In genomic region chr5:115939059-115939458, GRCh38 we compare ENCODE assay signal across 17 cellular contexts. TPM values are rescaled to one million over a fixed set of nuclear protein-coding genes. Genes with fewer than 3 reads are reported as not detected.
DNase-seq lines count a peak whose midpoint lies in the region; TF ChIP-seq lines count a peak whose summit lies in the region.
"Had no signal": no experiment of that assay in that cellular context is flagged by ENCODE, and none has a peak within 500 bp of the region (broad histone marks: within the 10 kb centered on the region; RNA-seq: fewer than 3 reads in every experiment).

No MANE protein-coding gene starts in this region.

- H3K9ac ChIP-seq in SK-N-MC (ENCODE audit: insufficient read length) (no peak overlapping the region), mesendoderm (ENCODE audit: low read length) (no peak overlapping the region)

- no peaks in the 10 kb centered on the region for H3K4me1 ChIP-seq in mesendoderm (ENCODE audit: control insufficient read depth, low read depth, low read length)

- 0 out of 2 replicates have a peak overlapping the region, but pooled peaks have one; percentile 12 for H3K4me3 ChIP-seq in SK-N-MC
- no peak overlapping the region for H3K4me3 ChIP-seq in mesendoderm (ENCODE audit: low read length)

- no peaks in the 10 kb centered on the region for H3K79me2 ChIP-seq in mesendoderm (ENCODE audit: control insufficient read depth, insufficient read depth, low read length)

- DNase-seq in EH (ENCODE audit: low read depth), result peak; percentile 55
- no peak for DNase-seq in HFFc6
- DNase-seq in SK-N-MC (ENCODE audit: low read depth, low spot score), result no peak
- DNase-seq in mesendoderm, result peak; percentile 67
- no peak for DNase-seq in GM19238 (ENCODE audit: insufficient read length, low spot score)
- DNase-seq in NCI-H1694 treated with DMSO at 0.1 percent for 48 hours (lab: John Stamatoyannopoulos, UW), result no peak
- no peak for DNase-seq in NCI-H510A treated with DMSO at 0.1 percent for 48 hours (lab: John Stamatoyannopoulos, UW)
- no peak for DNase-seq in nucleus accumbens (lab: John Stamatoyannopoulos, UW)
- DNase-seq: ACHN; Calu3; CD4-positive, CD25-positive, alpha-beta regulatory T cell; DMS79; GF-D8; Karpas-422; NCI-H2029; NCI-H526 had no signal

- H3K27ac Mint-ChIP-seq in HFFc6, result peak overlapping the region; percentile 44; the same call in 1 of the 2 replicates
- H3K27ac Mint-ChIP-seq: CD4-positive, CD25-positive, alpha-beta regulatory T cell had no signal

- H3K27me3 Mint-ChIP-seq in HFFc6 (ENCODE audit: insufficient read depth), result no peaks in the 10 kb centered on the region; the same call in 1 of the 2 replicates

- TF ChIP-seq CTCF in HFFc6 (IDR thresholded peaks at IDR 0.05), result no peak

- no peak overlapping the region for H3K23ac ChIP-seq in mesendoderm (ENCODE audit: low read length)

- no peak overlapping the region for H3K18ac ChIP-seq in mesendoderm (ENCODE audit: low read length)

- no peak overlapping the region for H2BK5ac ChIP-seq in mesendoderm (ENCODE audit: low read length)

- peaks cover 10% of the 10 kb centered on the region for H3K9me3 Mint-ChIP-seq in HFFc6

- no peak overlapping the region for H3K27ac ChIP-seq in SK-N-MC
- H3K27ac ChIP-seq in mesendoderm (ENCODE audit: low read depth, low read length), result no peak overlapping the region

- H3K4ac ChIP-seq in mesendoderm (ENCODE audit: low read depth, low read length), result no peak overlapping the region

- H3K36me3 Mint-ChIP-seq in HFFc6 (ENCODE audit: low read depth), result peaks cover 5% of the 10 kb centered on the region
- H3K36me3 Mint-ChIP-seq: CD4-positive, CD25-positive, alpha-beta regulatory T cell had no signal

- no peak overlapping the region for H4K8ac ChIP-seq in mesendoderm (ENCODE audit: low read depth, low read length)

- H3K56ac ChIP-seq in mesendoderm (ENCODE audit: low read length), result no peak overlapping the region

- H2BK120ac ChIP-seq in mesendoderm (ENCODE audit: low read depth, low read length), result no peak overlapping the region

- H3K27me3 ChIP-seq in mesendoderm (ENCODE audit: insufficient read depth, low read length, poor library complexity), result no peaks in the 10 kb centered on the region

- no CpG with 5 or more reads among the region's 4 CpGs for WGBS in mesendoderm (ENCODE audit: extremely low coverage, insufficient coverage, low lambda C conversion rate)

- no peaks in the 10 kb centered on the region for H3K36me3 ChIP-seq in SK-N-MC (ENCODE audit: insufficient read depth, low read length)
- no peaks in the 10 kb centered on the region for H3K36me3 ChIP-seq in mesendoderm (ENCODE audit: control insufficient read depth, insufficient read depth, low read length)

- H3K4me2 ChIP-seq in mesendoderm (ENCODE audit: low read length), result no peak overlapping the region

- no peak overlapping the region for H4K5ac ChIP-seq in mesendoderm (ENCODE audit: low read length)

- H3K9me3 ChIP-seq in SK-N-MC (ENCODE audit: low read depth, low read length), result no peaks in the 10 kb centered on the region

- no peak overlapping the region for H3K4me3 Mint-ChIP-seq in HFFc6
- H3K4me3 Mint-ChIP-seq: CD4-positive, CD25-positive, alpha-beta regulatory T cell had no signal

- peaks cover 35% of the 10 kb centered on the region for H3K4me1 Mint-ChIP-seq in HFFc6 (ENCODE audit: low read depth)
- H3K4me1 Mint-ChIP-seq: CD4-positive, CD25-positive, alpha-beta regulatory T cell had no signal

- no peak overlapping the region for H2BK15ac ChIP-seq in mesendoderm (replicated peaks; ENCODE audit: low read depth)

- H3K79me1 ChIP-seq in mesendoderm (ENCODE audit: low read length), result no peaks in the 10 kb centered on the region

- no peak overlapping the region for H2AK5ac ChIP-seq in mesendoderm (ENCODE audit: low read length)

RNA-seq across cellular contexts. Expression of gene LVRN, which starts 23.2 kb away (rescaled TPM):
- under 1 TPM in 4 of 6 experiments, not detected in 2; 0.07 to 0.41 (median 0.16) TPM for total RNA-seq in HFFc6 (2021; fragmentation: NEBNext Ultra II Directional; extraction: Animal tissue kit (Norgen Biotek cat#: 25700))
- polyA plus RNA-seq in mesendoderm (2013, experiment 1 of 2), result 0.17 TPM
- 0.03 TPM for polyA plus RNA-seq in mesendoderm (2013, experiment 2 of 2)
- total RNA-seq: CD4-positive, CD25-positive, alpha-beta regulatory T cell; H4 had no signal
- polyA plus RNA-seq: CD4-positive, CD25-positive, alpha-beta regulatory T cell had no signal

Comparison
In these comparisons a context has a peak if more than half of its experiments do, and no peak if none do; other contexts are left out.
1. DNase-seq: peak in EH (single experiment) and mesendoderm (single experiment); none in HFFc6 (single experiment), SK-N-MC (single experiment), GM19238 (single experiment), NCI-H1694 treated with DMSO at 0.1 percent for 48 hours (single experiment), NCI-H510A treated with DMSO at 0.1 percent for 48 hours (single experiment) and nucleus accumbens (0 of 56).